Comparison of ENCODE assay signal across 8 cellular contexts in genomic region chr7:2527505-2528464, GRCh38. TPM values are rescaled to one million over a fixed set of nuclear protein-coding genes. Genes with fewer than 3 reads are reported as not detected.
DNase-seq lines count a peak whose midpoint lies in the region; ATAC-seq and TF ChIP-seq lines count a peak whose summit lies in the region.

No MANE protein-coding gene starts in this region.

- intact Hi-C loops in prostate gland (cut with DNase I) = no loop called here
- intact Hi-C loops in sciatic nerve (cut with DNase I) = no loop called here

- H3K4me1 ChIP-seq in prostate gland (replicated peaks) = peaks cover 46% of the 10 kb centered on the region

- DNase-seq in HFFc6 (peak; percentile 80), T-helper 17 cell (peak in 1 of 3 donors; percentile 27), dedifferentiated amniotic fluid mesenchymal stem cell (ENCODE audit: extremely low spot score) (peak; percentile 58), prostate gland (ENCODE audit: low spot score) (peak; percentile 69), sciatic nerve (ENCODE audit: low spot score) (no peak)

- peak overlapping the region; percentile 76 for H3K27ac Mint-ChIP-seq in HFFc6
- H3K27ac Mint-ChIP-seq in T-helper 17 cell = peak overlapping the region; percentile 89

- no peak overlapping the region for H3K4me3 ChIP-seq in prostate gland

- 51% methylated on average over 17 of the region's 17 CpGs for WGBS in prostate gland

- H3K9me3 ChIP-seq in T-helper 17 cell (ENCODE audit: control insufficient read depth, low read length, poor library complexity, severe bottlenecking) (no peaks in the 10 kb centered on the region), prostate gland (no peaks in the 10 kb centered on the region)

- no peak for ATAC-seq in T-helper 17 cell
- no peak for ATAC-seq in sciatic nerve
- ATAC-seq in GM18511 (IDR thresholded peaks at IDR 0.05; ENCODE audit: unreplicated experiment) = no peak
- no peak for ATAC-seq in GM21367 (IDR thresholded peaks at IDR 0.05; ENCODE audit: unreplicated experiment)

- 0 out of 2 replicates have a peak overlapping the region, but pooled peaks have one; percentile 7 for H3K4me3 Mint-ChIP-seq in HFFc6
- peak overlapping the region; percentile 87 for H3K4me3 Mint-ChIP-seq in T-helper 17 cell

- peaks cover 37% of the 10 kb centered on the region for H3K4me1 Mint-ChIP-seq in HFFc6 (ENCODE audit: low read depth)
- peaks cover 38% of the 10 kb centered on the region for H3K4me1 Mint-ChIP-seq in T-helper 17 cell

- peaks cover 2% of the 10 kb centered on the region; the same call in 1 of the 2 replicates for H3K27me3 Mint-ChIP-seq in HFFc6 (ENCODE audit: insufficient read depth)
- H3K27me3 Mint-ChIP-seq in T-helper 17 cell = no peaks in the 10 kb centered on the region

- H3K27ac ChIP-seq in 22Rv1 (peak overlapping the region; percentile 63), prostate gland (peak overlapping the region; percentile 49 to 50)

- H3K36me3 Mint-ChIP-seq in HFFc6 (ENCODE audit: low read depth) (no peaks in the 10 kb centered on the region; the same call in 1 of the 2 replicates), T-helper 17 cell (ENCODE audit: low read depth) (peaks cover 6% of the 10 kb centered on the region)

- H3K9me3 Mint-ChIP-seq in HFFc6 = no peaks in the 10 kb centered on the region

- peaks cover 0 to 12% of the 10 kb centered on the region in 2 donors for H3K36me3 ChIP-seq in prostate gland

- TF ChIP-seq CTCF in 22Rv1 (IDR thresholded peaks at IDR 0.05) (no peak), HFFc6 (IDR thresholded peaks at IDR 0.05) (no peak), prostate gland (IDR thresholded peaks at IDR 0.05) (no peak)

- H3K27me3 ChIP-seq in prostate gland (replicated peaks; ENCODE audit: insufficient read depth) = no peaks in the 10 kb centered on the region

- TF ChIP-seq POLR2A in prostate gland (IDR thresholded peaks at IDR 0.05) = no peak

RNA-seq across cellular contexts. Expression of gene LFNG, which starts 8.2 kb away (rescaled TPM):
- 10 to 100 TPM in 2 of 6 experiments, 1 to 10 TPM in 4; 8.6 to 11.7 (median 9.6) TPM for total RNA-seq in HFFc6 (2021; fragmentation: NEBNext Ultra II Directional; extraction: Animal tissue kit (Norgen Biotek cat#: 25700))
- 100 to 1,000 TPM; 110 to 116 TPM for total RNA-seq in T-helper 17 cell
- total RNA-seq in prostate gland = 10 to 100 TPM; 45.6 to 51.7 TPM
- 20.1 TPM for total RNA-seq in sciatic nerve

RNA-seq across cellular contexts. Expression of gene BRAT1, which starts 27.5 kb away (rescaled TPM):
- 10 to 100 TPM; 21.3 to 26.0 (median 23.3) TPM for total RNA-seq in HFFc6 (2021; fragmentation: NEBNext Ultra II Directional; extraction: Animal tissue kit (Norgen Biotek cat#: 25700))
- 10 to 100 TPM; 19.5 to 20.5 TPM for total RNA-seq in T-helper 17 cell
- total RNA-seq in prostate gland = 100 to 1,000 TPM in 1 of 2 donors, 10 to 100 TPM in 1; 83.9 to 113 TPM
- total RNA-seq in sciatic nerve = 22.0 TPM

RNA-seq across cellular contexts. Expression of gene IQCE, which starts 31.0 kb away (rescaled TPM):
- 10 to 100 TPM; 14.9 to 18.1 (median 17.0) TPM for total RNA-seq in HFFc6 (2021; fragmentation: NEBNext Ultra II Directional; extraction: Animal tissue kit (Norgen Biotek cat#: 25700))
- total RNA-seq in T-helper 17 cell = 1 to 10 TPM; 6.7 to 9.0 TPM
- 10 to 100 TPM; 20.2 to 41.9 TPM for total RNA-seq in prostate gland
- total RNA-seq in sciatic nerve = 21.4 TPM

RNA-seq across cellular contexts. Expression of gene GRIFIN, which starts 51.6 kb away (rescaled TPM):
- not detected for total RNA-seq in HFFc6 (2021; fragmentation: NEBNext Ultra II Directional; extraction: Animal tissue kit (Norgen Biotek cat#: 25700))
- total RNA-seq in T-helper 17 cell (not detected), prostate gland (not detected), sciatic nerve (not detected)
